1 cellular context compared by ENCODE assay signal in the genomic region with DNA sequence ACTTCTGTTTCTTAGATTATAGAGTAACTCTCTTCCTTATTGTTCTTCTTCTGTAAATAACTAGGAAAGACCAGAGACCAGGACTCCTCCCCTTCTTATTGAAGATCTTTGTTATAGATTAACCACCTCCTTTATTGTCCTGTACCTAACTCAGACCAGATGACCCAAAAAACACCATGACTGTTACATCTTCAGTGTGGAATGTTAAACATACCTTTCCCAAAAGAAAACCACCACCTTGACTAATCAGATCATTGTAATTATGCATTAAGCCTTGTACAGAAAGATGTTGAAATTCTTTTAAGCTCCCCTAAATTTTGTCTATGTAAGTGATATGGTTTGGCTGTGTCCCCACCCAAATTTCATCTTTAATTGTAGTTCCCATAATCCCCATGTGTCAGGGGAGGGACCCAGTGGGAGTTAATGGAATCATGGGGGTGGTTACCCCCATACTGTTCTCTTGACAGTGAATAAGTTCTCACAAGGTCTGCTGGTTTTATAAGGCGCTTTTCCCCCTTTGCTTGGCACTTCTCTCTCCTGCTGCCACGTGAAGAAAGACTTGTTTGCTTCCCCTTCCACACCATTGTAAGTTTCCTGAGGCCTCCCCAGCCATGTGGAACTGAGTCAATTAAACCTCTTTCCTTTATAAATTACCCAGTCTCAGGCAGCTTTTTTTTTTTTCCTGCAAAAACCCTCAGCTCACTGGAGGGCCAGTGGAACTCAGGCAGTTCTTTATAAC.
TF ChIP-seq lines count a peak whose summit lies in the region.

No MANE protein-coding gene starts in this region.

TF ChIP-seq in HepG2, 621 proteins besides CTCF, POLR2A, EP300 and RAD21 (continues in another document):
- TF ChIP-seq KDM2A (CRISPR knock-in tag; IDR thresholded peaks at IDR 0.05; ENCODE audit: borderline replicate concordance, low read depth) (no peak), NCOA2 (CRISPR knock-in tag; IDR thresholded peaks at IDR 0.05) (peak; percentile 60; the same call in 1 of the 2 replicates), ZNF850 (CRISPR knock-in tag; conservative IDR thresholded peaks at IDR 0.05) (no peak), MXI1 (IDR thresholded peaks at IDR 0.05; ENCODE audit: borderline replicate concordance, low read depth, low read length) (no peak), ZNF33A (CRISPR knock-in tag; IDR thresholded peaks at IDR 0.05; ENCODE audit: borderline replicate concordance) (no peak), ZNF292 (CRISPR knock-in tag; IDR thresholded peaks at IDR 0.05; ENCODE audit: borderline replicate concordance, low read depth) (no peak), CREB1 (IDR thresholded peaks at IDR 0.05) (no peak), CREB1 (CRISPR knock-in tag; IDR thresholded peaks at IDR 0.05) (peak; percentile 31; the same call in 1 of the 2 replicates), SP5 (CRISPR knock-in tag; IDR thresholded peaks at IDR 0.05; ENCODE audit: borderline replicate concordance, low read depth) (peak; percentile 95), THAP11 (CRISPR knock-in tag; IDR thresholded peaks at IDR 0.05) (0 out of 2 replicates have a peak, but pooled peaks have one; percentile 17), NKX3-1 (CRISPR knock-in tag; IDR thresholded peaks at IDR 0.05) (no peak), ATAD3A (CRISPR knock-in tag; IDR thresholded peaks at IDR 0.05) (no peak), ZNF670 (CRISPR knock-in tag; IDR thresholded peaks at IDR 0.05; ENCODE audit: borderline replicate concordance) (no peak), ZBTB3 (CRISPR knock-in tag; IDR thresholded peaks at IDR 0.05; ENCODE audit: borderline replicate concordance, low read depth) (no peak), PTBP1 (IDR thresholded peaks at IDR 0.05; ENCODE audit: low read depth, low read length, poor library complexity, severe bottlenecking) (no peak), CHCHD3 (CRISPR knock-in tag; IDR thresholded peaks at IDR 0.05) (no peak), U2AF1 (optimal IDR thresholded peaks at IDR 0.05; ENCODE audit: low read depth, low read length) (no peak), NCOA1 (CRISPR knock-in tag; IDR thresholded peaks at IDR 0.05) (no peak), TSC22D2 (CRISPR knock-in tag; IDR thresholded peaks at IDR 0.05; ENCODE audit: borderline replicate concordance) (no peak), SMC3 (IDR thresholded peaks at IDR 0.05; ENCODE audit: low read length) (no peak), MXD4 (CRISPR knock-in tag; IDR thresholded peaks at IDR 0.05) (0 out of 2 replicates have a peak, but pooled peaks have one; percentile 25), CEBPB (IDR thresholded peaks at IDR 0.05; ENCODE audit: borderline replicate concordance, low read depth, low read length) (no peak), HNRNPH1 (optimal IDR thresholded peaks at IDR 0.05; ENCODE audit: low read depth, low read length) (no peak), GATAD2A (CRISPR knock-in tag; IDR thresholded peaks at IDR 0.05) (peak; percentile 52), MIXL1 (CRISPR knock-in tag; IDR thresholded peaks at IDR 0.05) (peak; percentile 33; the same call in 1 of the 2 replicates), TEAD3 (CRISPR knock-in tag; optimal IDR thresholded peaks at IDR 0.05; ENCODE audit: borderline replicate concordance) (peak; percentile 72), ZKSCAN5 (CRISPR knock-in tag; IDR thresholded peaks at IDR 0.05) (no peak)
- TF ChIP-seq, protein P1, sequence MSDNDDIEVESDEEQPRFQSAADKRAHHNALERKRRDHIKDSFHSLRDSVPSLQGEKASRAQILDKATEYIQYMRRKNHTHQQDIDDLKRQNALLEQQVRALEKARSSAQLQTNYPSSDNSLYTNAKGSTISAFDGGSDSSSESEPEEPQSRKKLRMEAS (IDR thresholded peaks at IDR 0.05), result no peak
- TF ChIP-seq, protein P2, sequence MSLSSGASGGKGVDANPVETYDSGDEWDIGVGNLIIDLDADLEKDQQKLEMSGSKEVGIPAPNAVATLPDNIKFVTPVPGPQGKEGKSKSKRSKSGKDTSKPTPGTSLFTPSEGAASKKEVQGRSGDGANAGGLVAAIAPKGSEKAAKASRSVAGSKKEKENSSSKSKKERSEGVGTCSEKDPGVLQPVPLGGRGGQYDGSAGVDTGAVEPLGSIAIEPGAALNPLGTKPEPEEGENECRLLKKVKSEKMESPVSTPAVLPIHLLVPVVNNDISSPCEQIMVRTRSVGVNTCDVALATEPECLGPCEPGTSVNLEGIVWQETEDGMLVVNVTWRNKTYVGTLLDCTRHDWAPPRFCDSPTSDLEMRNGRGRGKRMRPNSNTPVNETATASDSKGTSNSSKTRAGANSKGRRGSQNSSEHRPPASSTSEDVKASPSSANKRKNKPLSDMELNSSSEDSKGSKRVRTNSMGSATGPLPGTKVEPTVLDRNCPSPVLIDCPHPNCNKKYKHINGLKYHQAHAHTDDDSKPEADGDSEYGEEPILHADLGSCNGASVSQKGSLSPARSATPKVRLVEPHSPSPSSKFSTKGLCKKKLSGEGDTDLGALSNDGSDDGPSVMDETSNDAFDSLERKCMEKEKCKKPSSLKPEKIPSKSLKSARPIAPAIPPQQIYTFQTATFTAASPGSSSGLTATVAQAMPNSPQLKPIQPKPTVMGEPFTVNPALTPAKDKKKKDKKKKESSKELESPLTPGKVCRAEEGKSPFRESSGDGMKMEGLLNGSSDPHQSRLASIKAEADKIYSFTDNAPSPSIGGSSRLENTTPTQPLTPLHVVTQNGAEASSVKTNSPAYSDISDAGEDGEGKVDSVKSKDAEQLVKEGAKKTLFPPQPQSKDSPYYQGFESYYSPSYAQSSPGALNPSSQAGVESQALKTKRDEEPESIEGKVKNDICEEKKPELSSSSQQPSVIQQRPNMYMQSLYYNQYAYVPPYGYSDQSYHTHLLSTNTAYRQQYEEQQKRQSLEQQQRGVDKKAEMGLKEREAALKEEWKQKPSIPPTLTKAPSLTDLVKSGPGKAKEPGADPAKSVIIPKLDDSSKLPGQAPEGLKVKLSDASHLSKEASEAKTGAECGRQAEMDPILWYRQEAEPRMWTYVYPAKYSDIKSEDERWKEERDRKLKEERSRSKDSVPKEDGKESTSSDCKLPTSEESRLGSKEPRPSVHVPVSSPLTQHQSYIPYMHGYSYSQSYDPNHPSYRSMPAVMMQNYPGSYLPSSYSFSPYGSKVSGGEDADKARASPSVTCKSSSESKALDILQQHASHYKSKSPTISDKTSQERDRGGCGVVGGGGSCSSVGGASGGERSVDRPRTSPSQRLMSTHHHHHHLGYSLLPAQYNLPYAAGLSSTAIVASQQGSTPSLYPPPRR (CRISPR knock-in tag; IDR thresholded peaks at IDR 0.05; ENCODE audit: borderline replicate concordance), result no peak
- TF ChIP-seq, protein P3, sequence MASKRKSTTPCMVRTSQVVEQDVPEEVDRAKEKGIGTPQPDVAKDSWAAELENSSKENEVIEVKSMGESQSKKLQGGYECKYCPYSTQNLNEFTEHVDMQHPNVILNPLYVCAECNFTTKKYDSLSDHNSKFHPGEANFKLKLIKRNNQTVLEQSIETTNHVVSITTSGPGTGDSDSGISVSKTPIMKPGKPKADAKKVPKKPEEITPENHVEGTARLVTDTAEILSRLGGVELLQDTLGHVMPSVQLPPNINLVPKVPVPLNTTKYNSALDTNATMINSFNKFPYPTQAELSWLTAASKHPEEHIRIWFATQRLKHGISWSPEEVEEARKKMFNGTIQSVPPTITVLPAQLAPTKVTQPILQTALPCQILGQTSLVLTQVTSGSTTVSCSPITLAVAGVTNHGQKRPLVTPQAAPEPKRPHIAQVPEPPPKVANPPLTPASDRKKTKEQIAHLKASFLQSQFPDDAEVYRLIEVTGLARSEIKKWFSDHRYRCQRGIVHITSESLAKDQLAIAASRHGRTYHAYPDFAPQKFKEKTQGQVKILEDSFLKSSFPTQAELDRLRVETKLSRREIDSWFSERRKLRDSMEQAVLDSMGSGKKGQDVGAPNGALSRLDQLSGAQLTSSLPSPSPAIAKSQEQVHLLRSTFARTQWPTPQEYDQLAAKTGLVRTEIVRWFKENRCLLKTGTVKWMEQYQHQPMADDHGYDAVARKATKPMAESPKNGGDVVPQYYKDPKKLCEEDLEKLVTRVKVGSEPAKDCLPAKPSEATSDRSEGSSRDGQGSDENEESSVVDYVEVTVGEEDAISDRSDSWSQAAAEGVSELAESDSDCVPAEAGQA (IDR thresholded peaks at IDR 0.05; ENCODE audit: low read depth), result no peak
- TF ChIP-seq, protein P3 (CRISPR knock-in tag; IDR thresholded peaks at IDR 0.05; ENCODE audit: borderline replicate concordance), result no peak
- TF ChIP-seq, protein P4, sequence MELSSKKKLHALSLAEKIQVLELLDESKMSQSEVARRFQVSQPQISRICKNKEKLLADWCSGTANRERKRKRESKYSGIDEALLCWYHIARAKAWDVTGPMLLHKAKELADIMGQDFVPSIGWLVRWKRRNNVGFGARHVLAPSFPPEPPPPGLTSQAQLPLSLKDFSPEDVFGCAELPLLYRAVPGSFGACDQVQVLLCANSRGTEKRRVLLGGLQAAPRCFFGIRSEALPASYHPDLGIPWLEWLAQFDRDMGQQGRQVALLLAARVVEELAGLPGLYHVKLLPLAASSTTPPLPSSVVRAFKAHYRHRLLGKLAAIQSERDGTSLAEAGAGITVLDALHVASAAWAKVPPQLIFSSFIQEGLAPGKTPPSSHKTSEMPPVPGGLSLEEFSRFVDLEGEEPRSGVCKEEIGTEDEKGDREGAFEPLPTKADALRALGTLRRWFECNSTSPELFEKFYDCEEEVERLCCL (CRISPR knock-in tag; IDR thresholded peaks at IDR 0.05; ENCODE audit: borderline replicate concordance), result no peak
- TF ChIP-seq, protein P5, sequence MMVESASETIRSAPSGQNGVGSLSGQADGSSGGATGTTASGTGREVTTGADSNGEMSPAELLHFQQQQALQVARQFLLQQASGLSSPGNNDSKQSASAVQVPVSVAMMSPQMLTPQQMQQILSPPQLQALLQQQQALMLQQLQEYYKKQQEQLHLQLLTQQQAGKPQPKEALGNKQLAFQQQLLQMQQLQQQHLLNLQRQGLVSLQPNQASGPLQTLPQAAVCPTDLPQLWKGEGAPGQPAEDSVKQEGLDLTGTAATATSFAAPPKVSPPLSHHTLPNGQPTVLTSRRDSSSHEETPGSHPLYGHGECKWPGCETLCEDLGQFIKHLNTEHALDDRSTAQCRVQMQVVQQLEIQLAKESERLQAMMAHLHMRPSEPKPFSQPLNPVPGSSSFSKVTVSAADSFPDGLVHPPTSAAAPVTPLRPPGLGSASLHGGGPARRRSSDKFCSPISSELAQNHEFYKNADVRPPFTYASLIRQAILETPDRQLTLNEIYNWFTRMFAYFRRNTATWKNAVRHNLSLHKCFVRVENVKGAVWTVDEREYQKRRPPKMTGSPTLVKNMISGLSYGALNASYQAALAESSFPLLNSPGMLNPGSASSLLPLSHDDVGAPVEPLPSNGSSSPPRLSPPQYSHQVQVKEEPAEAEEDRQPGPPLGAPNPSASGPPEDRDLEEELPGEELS (CRISPR knock-in tag; IDR thresholded peaks at IDR 0.05), result peak; percentile 28; the same call in 1 of the 2 replicates
- TF ChIP-seq, protein P6, sequence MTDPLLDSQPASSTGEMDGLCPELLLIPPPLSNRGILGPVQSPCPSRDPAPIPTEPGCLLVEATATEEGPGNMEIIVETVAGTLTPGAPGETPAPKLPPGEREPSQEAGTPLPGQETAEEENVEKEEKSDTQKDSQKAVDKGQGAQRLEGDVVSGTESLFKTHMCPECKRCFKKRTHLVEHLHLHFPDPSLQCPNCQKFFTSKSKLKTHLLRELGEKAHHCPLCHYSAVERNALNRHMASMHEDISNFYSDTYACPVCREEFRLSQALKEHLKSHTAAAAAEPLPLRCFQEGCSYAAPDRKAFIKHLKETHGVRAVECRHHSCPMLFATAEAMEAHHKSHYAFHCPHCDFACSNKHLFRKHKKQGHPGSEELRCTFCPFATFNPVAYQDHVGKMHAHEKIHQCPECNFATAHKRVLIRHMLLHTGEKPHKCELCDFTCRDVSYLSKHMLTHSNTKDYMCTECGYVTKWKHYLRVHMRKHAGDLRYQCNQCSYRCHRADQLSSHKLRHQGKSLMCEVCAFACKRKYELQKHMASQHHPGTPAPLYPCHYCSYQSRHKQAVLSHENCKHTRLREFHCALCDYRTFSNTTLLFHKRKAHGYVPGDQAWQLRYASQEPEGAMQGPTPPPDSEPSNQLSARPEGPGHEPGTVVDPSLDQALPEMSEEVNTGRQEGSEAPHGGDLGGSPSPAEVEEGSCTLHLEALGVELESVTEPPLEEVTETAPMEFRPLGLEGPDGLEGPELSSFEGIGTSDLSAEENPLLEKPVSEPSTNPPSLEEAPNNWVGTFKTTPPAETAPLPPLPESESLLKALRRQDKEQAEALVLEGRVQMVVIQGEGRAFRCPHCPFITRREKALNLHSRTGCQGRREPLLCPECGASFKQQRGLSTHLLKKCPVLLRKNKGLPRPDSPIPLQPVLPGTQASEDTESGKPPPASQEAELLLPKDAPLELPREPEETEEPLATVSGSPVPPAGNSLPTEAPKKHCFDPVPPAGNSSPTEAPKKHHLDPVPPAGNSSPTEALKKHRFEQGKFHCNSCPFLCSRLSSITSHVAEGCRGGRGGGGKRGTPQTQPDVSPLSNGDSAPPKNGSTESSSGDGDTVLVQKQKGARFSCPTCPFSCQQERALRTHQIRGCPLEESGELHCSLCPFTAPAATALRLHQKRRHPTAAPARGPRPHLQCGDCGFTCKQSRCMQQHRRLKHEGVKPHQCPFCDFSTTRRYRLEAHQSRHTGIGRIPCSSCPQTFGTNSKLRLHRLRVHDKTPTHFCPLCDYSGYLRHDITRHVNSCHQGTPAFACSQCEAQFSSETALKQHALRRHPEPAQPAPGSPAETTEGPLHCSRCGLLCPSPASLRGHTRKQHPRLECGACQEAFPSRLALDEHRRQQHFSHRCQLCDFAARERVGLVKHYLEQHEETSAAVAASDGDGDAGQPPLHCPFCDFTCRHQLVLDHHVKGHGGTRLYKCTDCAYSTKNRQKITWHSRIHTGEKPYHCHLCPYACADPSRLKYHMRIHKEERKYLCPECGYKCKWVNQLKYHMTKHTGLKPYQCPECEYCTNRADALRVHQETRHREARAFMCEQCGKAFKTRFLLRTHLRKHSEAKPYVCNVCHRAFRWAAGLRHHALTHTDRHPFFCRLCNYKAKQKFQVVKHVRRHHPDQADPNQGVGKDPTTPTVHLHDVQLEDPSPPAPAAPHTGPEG (CRISPR knock-in tag; IDR thresholded peaks at IDR 0.05), result no peak
- TF ChIP-seq, protein P7, sequence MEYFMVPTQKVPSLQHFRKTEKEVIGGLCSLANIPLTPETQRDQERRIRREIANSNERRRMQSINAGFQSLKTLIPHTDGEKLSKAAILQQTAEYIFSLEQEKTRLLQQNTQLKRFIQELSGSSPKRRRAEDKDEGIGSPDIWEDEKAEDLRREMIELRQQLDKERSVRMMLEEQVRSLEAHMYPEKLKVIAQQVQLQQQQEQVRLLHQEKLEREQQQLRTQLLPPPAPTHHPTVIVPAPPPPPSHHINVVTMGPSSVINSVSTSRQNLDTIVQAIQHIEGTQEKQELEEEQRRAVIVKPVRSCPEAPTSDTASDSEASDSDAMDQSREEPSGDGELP (IDR thresholded peaks at IDR 0.05; ENCODE audit: borderline replicate concordance, low read depth), result peak; percentile 37; the same call in 1 of the 2 replicates
